ENCODE assay signal across 8 cellular contexts in genomic region chr9:113221003-113221799, GRCh38. TPM values are rescaled to one million over a fixed set of nuclear protein-coding genes. Genes with fewer than 3 reads are reported as not detected.
DNase-seq lines count a peak whose midpoint lies in the region; ATAC-seq and TF ChIP-seq lines count a peak whose summit lies in the region.

Gene FKBP15 (minus strand): TSS chr9:113221277. CDS start chr9:113221243, 34 bp downstream.
Gene SLC31A1 (plus strand): TSS chr9:113221544. CDS start chr9:113256149, 34,605 bp downstream.

- H3K27me3 Mint-ChIP-seq in activated naive CD4-positive, alpha-beta T cell treated with anti-CD3 and anti-CD28 coated beads, Interleukin-2, amount 10 ng/mL, durations not matched to agents 7 days and 5 days: no peaks in the 10 kb centered on the region

- H3K9me3 ChIP-seq in gastroesophageal sphincter: no peaks in the 10 kb centered on the region

- H3K4me1 Mint-ChIP-seq in activated naive CD4-positive, alpha-beta T cell treated with anti-CD3 and anti-CD28 coated beads, Interleukin-2, amount 10 ng/mL, durations not matched to agents 7 days and 5 days: peaks cover 47% of the 10 kb centered on the region

- ATAC-seq in gastroesophageal sphincter: peak; percentile 100

- H3K4me1 ChIP-seq in gastroesophageal sphincter: peaks cover 4 to 61% (median 16%) of the 10 kb centered on the region in 3 donors

- no peaks in the 10 kb centered on the region for H3K27me3 ChIP-seq in gastroesophageal sphincter

- peak; percentile 93 for DNase-seq in GF-D8 (lab: John Stamatoyannopoulos, UW)
- peak; percentile 98 for DNase-seq in HEK293T (ENCODE audit: extremely low spot score)
- peak; percentile 97 for DNase-seq in MV-4-11 (lab: John Stamatoyannopoulos, UW)
- DNase-seq in SK-MEL-5 (ENCODE audit: low read depth, low spot score): peak; percentile 98
- DNase-seq in activated naive CD4-positive, alpha-beta T cell treated with anti-CD3 and anti-CD28 coated beads, Interleukin-2, amount 10 ng/mL, durations not matched to agents 7 days and 5 days: peak; percentile 97
- peak; percentile 94 for DNase-seq in non-pigmented ciliary epithelial cell (ENCODE audit: low read depth)
- DNase-seq in superior temporal gyrus (ENCODE audit: extremely low spot score): peak; percentile 99

- WGBS in gastroesophageal sphincter (ENCODE audit: low coverage in 1 of 2), 2 donors: 1 to 8% methylated on average over 5 to 27 of the region's 65 CpGs

- TF ChIP-seq EP300 in gastroesophageal sphincter (IDR thresholded peaks at IDR 0.05): no peak

- CTCF ChIA-PET in HEK293T (lab: Yijun Ruan, JAX): interaction anchor here (0.5 to 1.1 kb wide), 2 partner anchors 28 to 54 kb away, joined by 4 to 7 read pairs; partner anchors contain the start of genes CDC26 and PRPF4
- CTCF ChIA-PET in activated naive CD4-positive, alpha-beta T cell treated with anti-CD3 and anti-CD28 coated beads, Interleukin-2, amount 10 ng/mL, durations not matched to agents 7 days and 5 days (lab: Charles Lee): interaction anchor here (1.0 to 3.7 kb wide), 4 partner anchors 54 to 437 kb away, joined by 3 to 19 read pairs (median 4); partner anchors contain the start of genes CDC26, PRPF4 and SLC31A2

- peaks cover 17% of the 10 kb centered on the region for H3K36me3 Mint-ChIP-seq in activated naive CD4-positive, alpha-beta T cell treated with anti-CD3 and anti-CD28 coated beads, Interleukin-2, amount 10 ng/mL, durations not matched to agents 7 days and 5 days

- peak within 1 kb of the TSS; percentile 92 for H3K27ac Mint-ChIP-seq in activated naive CD4-positive, alpha-beta T cell treated with anti-CD3 and anti-CD28 coated beads, Interleukin-2, amount 10 ng/mL, durations not matched to agents 7 days and 5 days

- H3K4me3 Mint-ChIP-seq in activated naive CD4-positive, alpha-beta T cell treated with anti-CD3 and anti-CD28 coated beads, Interleukin-2, amount 10 ng/mL, durations not matched to agents 7 days and 5 days: peak within 1 kb of the TSS; percentile 85

- peak; percentile 26 to 57 for TF ChIP-seq POLR2A in gastroesophageal sphincter (IDR thresholded peaks at IDR 0.05)

- H3K4me3 ChIP-seq in gastroesophageal sphincter: peak within 1 kb of the TSS; percentile 81 to 86

- no peaks in the 10 kb centered on the region for H3K9me3 Mint-ChIP-seq in activated naive CD4-positive, alpha-beta T cell treated with anti-CD3 and anti-CD28 coated beads, Interleukin-2, amount 10 ng/mL, durations not matched to agents 7 days and 5 days

- in situ Hi-C loops in SK-MEL-5 (cut with HindIII; ENCODE audit: low pct_unique_long_range_greater_than_20kb, low sequenced_read_pairs): no loop called here

- peak in 1 of 4 experiments; percentile 11 for TF ChIP-seq CTCF in gastroesophageal sphincter (IDR thresholded peaks at IDR 0.05)

- POLR2A ChIA-PET in HEK293T (lab: Yijun Ruan, JAX): interaction anchor here (0.8 to 2.7 kb wide), 12 partner anchors 12 to 1274 kb away, joined by 3 to 18 read pairs (median 5); partner anchors contain the start of genes C9orf43, CDC26, HSDL2 and POLE3

- peak within 1 kb of the TSS; percentile 66 to 91 (median 87) for H3K27ac ChIP-seq in gastroesophageal sphincter

- no peaks in the 10 kb centered on the region for H3K36me3 ChIP-seq in gastroesophageal sphincter

TF ChIP-seq in HEK293T, 16 proteins besides CTCF, POLR2A, EP300 and RAD21:
- TF ChIP-seq CTBP1 (IDR thresholded peaks at IDR 0.05; ENCODE audit: borderline replicate concordance) (no peak), L3MBTL2 (conservative IDR thresholded peaks at IDR 0.05) (peak; percentile 87), PKNOX1 (IDR thresholded peaks at IDR 0.05) (peak; percentile 69), FOXM1 (IDR thresholded peaks at IDR 0.05; ENCODE audit: borderline replicate concordance) (no peak), NFRKB (IDR thresholded peaks at IDR 0.05) (no peak), ELF4 (IDR thresholded peaks at IDR 0.05) (no peak), SUZ12 (IDR thresholded peaks at IDR 0.05) (no peak), TARDBP (IDR thresholded peaks at IDR 0.05) (no peak), HDGF (IDR thresholded peaks at IDR 0.05; ENCODE audit: borderline replicate concordance) (no peak), FOXA1 (IDR thresholded peaks at IDR 0.05) (no peak), BHLHE40 (IDR thresholded peaks at IDR 0.05; ENCODE audit: borderline replicate concordance) (no peak), ARNT (IDR thresholded peaks at IDR 0.05) (no peak)

RNA-seq across cellular contexts. Expression of gene FKBP15, which starts in this region (rescaled TPM):
- total RNA-seq in SK-MEL-5 (2014; rRNA removed; shearing (Covaris generic)): 34.9 and 35.1 TPM in 2 replicates
- 24.9 and 31.1 TPM in 2 replicates for polyA plus RNA-seq in SK-MEL-5 (2015; cell fraction: cytosol; rRNA removed)
- 92.2 and 112 TPM in 2 replicates for polyA plus RNA-seq in SK-MEL-5 (2015; cell fraction: nucleus; rRNA removed)
- total RNA-seq in gastroesophageal sphincter: 10 to 100 TPM; 20.2 to 30.7 (median 22.7) TPM

RNA-seq across cellular contexts. Expression of gene SLC31A1, which starts in this region (rescaled TPM):
- 104 and 105 TPM in 2 replicates for total RNA-seq in SK-MEL-5 (2014; rRNA removed; shearing (Covaris generic))
- 114 and 130 TPM in 2 replicates for polyA plus RNA-seq in SK-MEL-5 (2015; cell fraction: cytosol; rRNA removed)
- 22.1 and 27.6 TPM in 2 replicates for polyA plus RNA-seq in SK-MEL-5 (2015; cell fraction: nucleus; rRNA removed)
- 1 to 10 TPM; 8.7 to 9.8 (median 9.4) TPM for total RNA-seq in gastroesophageal sphincter

Comparison
In these comparisons a context has a peak if more than half of its experiments do, and no peak if none do; other contexts are left out.
1. Peak in every context shown above with its lines: DNase-seq, ATAC-seq, H3K4me3 ChIP-seq and H3K27ac ChIP-seq.